ENCODE assay signal across 8 cellular contexts in genomic region chr9:136686794-136687711, GRCh38. TPM values are rescaled to one million over a fixed set of nuclear protein-coding genes. Genes with fewer than 3 reads are reported as not detected.
DNase-seq lines count a peak whose midpoint lies in the region; ATAC-seq and TF ChIP-seq lines count a peak whose summit lies in the region.

Gene AGPAT2 (minus strand): TSS chr9:136687457. CDS start chr9:136687357, 100 bp downstream.

- peak; percentile 59 for ATAC-seq in HG03432 (IDR thresholded peaks at IDR 0.05; ENCODE audit: unreplicated experiment)
- peak; percentile 92 to 95 for ATAC-seq in activated T-cell treated with anti-CD3 and anti-CD28 coated beads, Interleukin-2, amount 50 U/mL, for 72 hours (replicated peaks in 1 of 2)

- TF ChIP-seq CTCF in fibroblast of mammary gland (conservative IDR thresholded peaks at IDR 0.05; ENCODE audit: control insufficient read depth, insufficient read depth, low read depth, low read length) (no peak), neural progenitor cell (IDR thresholded peaks at IDR 0.05) (no peak), thyroid gland (IDR thresholded peaks at IDR 0.05) (peak in 1 of 6 experiments; percentile 12)

- no peaks in the 10 kb centered on the region for H3K9me3 ChIP-seq in neural progenitor cell (ENCODE audit: low read depth)
- no peaks in the 10 kb centered on the region for H3K9me3 ChIP-seq in thyroid gland

- H3K36me3 ChIP-seq in neural progenitor cell (no peaks in the 10 kb centered on the region), thyroid gland (no peaks in the 10 kb centered on the region)

- no peaks in the 10 kb centered on the region for H3K9me3 Mint-ChIP-seq in activated T-cell treated with anti-CD3 and anti-CD28 coated beads, Interleukin-2, amount 50 U/mL, for 72 hours
- H3K9me3 Mint-ChIP-seq in neural progenitor cell, result no peaks in the 10 kb centered on the region

- peak within 1 kb of the TSS; percentile 79 to 81 for H3K4me3 Mint-ChIP-seq in activated T-cell treated with anti-CD3 and anti-CD28 coated beads, Interleukin-2, amount 50 U/mL, for 72 hours
- H3K4me3 Mint-ChIP-seq in neural progenitor cell, result peak within 1 kb of the TSS; percentile 86

- H3K4me3 ChIP-seq in fibroblast of mammary gland (ENCODE audit: control insufficient read depth, low read depth, low read length) (peak within 1 kb of the TSS; percentile 64), neural progenitor cell (peak within 1 kb of the TSS; percentile 57), thyroid gland (replicated peaks in 1 of 3) (peak within 1 kb of the TSS; percentile 53 to 84 (median 65))

- DNase-seq in DMS79 treated with DMSO at 0.1 percent for 48 hours (lab: John Stamatoyannopoulos, UW), result peak; percentile 30
- no peak for DNase-seq in DMS79 (lab: John Stamatoyannopoulos, UW)
- DNase-seq in OCI-M1 (lab: John Stamatoyannopoulos, UW), result peak; percentile 77
- peak; percentile 80 to 82 for DNase-seq in activated T-cell treated with anti-CD3 and anti-CD28 coated beads, Interleukin-2, amount 50 U/mL, for 72 hours
- DNase-seq in fibroblast of mammary gland (ENCODE audit: low read depth), result no peak
- peak; percentile 68 for DNase-seq in neural progenitor cell (ENCODE audit: low spot score)
- DNase-seq in thyroid gland, result peak; percentile 83 to 85

- H3K79me2 ChIP-seq in neural progenitor cell (ENCODE audit: low read depth), result no peaks in the 10 kb centered on the region

- H3K27ac ChIP-seq in neural progenitor cell (no peak within 1 kb of the TSS), thyroid gland (peak within 1 kb of the TSS; percentile 56 to 86 (median 83))

- peaks cover 17% of the 10 kb centered on the region for H3F3A ChIP-seq in neural progenitor cell (ENCODE audit: low read depth)

- H3K4me1 ChIP-seq in neural progenitor cell, result peaks cover 27% of the 10 kb centered on the region
- peaks cover 37 to 66% of the 10 kb centered on the region in 2 donors for H3K4me1 ChIP-seq in thyroid gland

- H3K4me2 ChIP-seq in neural progenitor cell, result peak within 1 kb of the TSS; percentile 85

- H3K36me3 Mint-ChIP-seq in activated T-cell treated with anti-CD3 and anti-CD28 coated beads, Interleukin-2, amount 50 U/mL, for 72 hours (ENCODE audit: insufficient read depth in 2 of 2), result no peaks in the 10 kb centered on the region
- no peaks in the 10 kb centered on the region for H3K36me3 Mint-ChIP-seq in neural progenitor cell

- H3K4me1 Mint-ChIP-seq in activated T-cell treated with anti-CD3 and anti-CD28 coated beads, Interleukin-2, amount 50 U/mL, for 72 hours (ENCODE audit: low read depth), result peaks cover 4% of the 10 kb centered on the region
- peaks cover 12% of the 10 kb centered on the region for H3K4me1 Mint-ChIP-seq in neural progenitor cell

- no peak within 1 kb of the TSS for H3K9ac ChIP-seq in neural progenitor cell

- peak; percentile 21 to 73 for TF ChIP-seq POLR2A in thyroid gland (IDR thresholded peaks at IDR 0.05)

- H3K27ac Mint-ChIP-seq in activated T-cell treated with anti-CD3 and anti-CD28 coated beads, Interleukin-2, amount 50 U/mL, for 72 hours, result no peak within 1 kb of the TSS
- no peak within 1 kb of the TSS for H3K27ac Mint-ChIP-seq in neural progenitor cell

- peaks cover 52% of the 10 kb centered on the region for H3K27me3 ChIP-seq in neural progenitor cell
- H3K27me3 ChIP-seq in thyroid gland, result no peaks in the 10 kb centered on the region

- no peak within 1 kb of the TSS for H2AFZ ChIP-seq in neural progenitor cell (replicated peaks)

- H3K27me3 Mint-ChIP-seq in activated T-cell treated with anti-CD3 and anti-CD28 coated beads, Interleukin-2, amount 50 U/mL, for 72 hours (ENCODE audit: low read depth), result no peaks in the 10 kb centered on the region
- H3K27me3 Mint-ChIP-seq in neural progenitor cell (ENCODE audit: insufficient read depth, low read depth), result peaks cover 8% of the 10 kb centered on the region

- H4K20me1 ChIP-seq in neural progenitor cell (ENCODE audit: low read depth), result peaks cover 13% of the 10 kb centered on the region

- 0% methylated on average over 1 to 22 of the region's 106 CpGs for WGBS in thyroid gland, 2 donors

- intact Hi-C loops in thyroid gland (cut with DNase I), result no loop called here

RNA-seq across cellular contexts. Expression of gene AGPAT2, which starts in this region (rescaled TPM):
- 10 to 100 TPM; 18.3 to 19.2 TPM for total RNA-seq in activated T-cell treated with anti-CD3 and anti-CD28 coated beads, Interleukin-2, amount 50 U/mL, for 72 hours
- total RNA-seq in neural progenitor cell (ENCODE audit: low replicate concordance) (2.4 and 3.4 TPM in 2 replicates), thyroid gland (10 to 100 TPM; 58.6 to 78.7 (median 72.0) TPM)

Comparison
In these comparisons a context has a peak if more than half of its experiments do, and no peak if none do; other contexts are left out.
1. DNase-seq: peak in DMS79 treated with DMSO at 0.1 percent for 48 hours (single experiment), OCI-M1 (single experiment), activated T-cell treated with anti-CD3 and anti-CD28 coated beads, Interleukin-2, amount 50 U/mL, for 72 hours (2 of 2), neural progenitor cell (single experiment) and thyroid gland (2 of 2); none in DMS79 (single experiment) and fibroblast of mammary gland (single experiment).
2. Peak in every context shown above with its lines, with median percentiles within 50 percentile points of each other: H3K4me3 ChIP-seq.